Comparison of ENCODE assay signal across 1 cellular context in genomic region chr22:46803031-46803880, GRCh38.
A peak's percentile ranks its signal among the peaks of the same experiment; 100 is the strongest.
TF ChIP-seq lines count a peak whose summit lies in the region.

No MANE protein-coding gene starts in this region.

TF ChIP-seq in HepG2, 621 proteins besides CTCF, POLR2A, EP300 and RAD21 (continued from another document and continues in another):
- TF ChIP-seq, protein P1, sequence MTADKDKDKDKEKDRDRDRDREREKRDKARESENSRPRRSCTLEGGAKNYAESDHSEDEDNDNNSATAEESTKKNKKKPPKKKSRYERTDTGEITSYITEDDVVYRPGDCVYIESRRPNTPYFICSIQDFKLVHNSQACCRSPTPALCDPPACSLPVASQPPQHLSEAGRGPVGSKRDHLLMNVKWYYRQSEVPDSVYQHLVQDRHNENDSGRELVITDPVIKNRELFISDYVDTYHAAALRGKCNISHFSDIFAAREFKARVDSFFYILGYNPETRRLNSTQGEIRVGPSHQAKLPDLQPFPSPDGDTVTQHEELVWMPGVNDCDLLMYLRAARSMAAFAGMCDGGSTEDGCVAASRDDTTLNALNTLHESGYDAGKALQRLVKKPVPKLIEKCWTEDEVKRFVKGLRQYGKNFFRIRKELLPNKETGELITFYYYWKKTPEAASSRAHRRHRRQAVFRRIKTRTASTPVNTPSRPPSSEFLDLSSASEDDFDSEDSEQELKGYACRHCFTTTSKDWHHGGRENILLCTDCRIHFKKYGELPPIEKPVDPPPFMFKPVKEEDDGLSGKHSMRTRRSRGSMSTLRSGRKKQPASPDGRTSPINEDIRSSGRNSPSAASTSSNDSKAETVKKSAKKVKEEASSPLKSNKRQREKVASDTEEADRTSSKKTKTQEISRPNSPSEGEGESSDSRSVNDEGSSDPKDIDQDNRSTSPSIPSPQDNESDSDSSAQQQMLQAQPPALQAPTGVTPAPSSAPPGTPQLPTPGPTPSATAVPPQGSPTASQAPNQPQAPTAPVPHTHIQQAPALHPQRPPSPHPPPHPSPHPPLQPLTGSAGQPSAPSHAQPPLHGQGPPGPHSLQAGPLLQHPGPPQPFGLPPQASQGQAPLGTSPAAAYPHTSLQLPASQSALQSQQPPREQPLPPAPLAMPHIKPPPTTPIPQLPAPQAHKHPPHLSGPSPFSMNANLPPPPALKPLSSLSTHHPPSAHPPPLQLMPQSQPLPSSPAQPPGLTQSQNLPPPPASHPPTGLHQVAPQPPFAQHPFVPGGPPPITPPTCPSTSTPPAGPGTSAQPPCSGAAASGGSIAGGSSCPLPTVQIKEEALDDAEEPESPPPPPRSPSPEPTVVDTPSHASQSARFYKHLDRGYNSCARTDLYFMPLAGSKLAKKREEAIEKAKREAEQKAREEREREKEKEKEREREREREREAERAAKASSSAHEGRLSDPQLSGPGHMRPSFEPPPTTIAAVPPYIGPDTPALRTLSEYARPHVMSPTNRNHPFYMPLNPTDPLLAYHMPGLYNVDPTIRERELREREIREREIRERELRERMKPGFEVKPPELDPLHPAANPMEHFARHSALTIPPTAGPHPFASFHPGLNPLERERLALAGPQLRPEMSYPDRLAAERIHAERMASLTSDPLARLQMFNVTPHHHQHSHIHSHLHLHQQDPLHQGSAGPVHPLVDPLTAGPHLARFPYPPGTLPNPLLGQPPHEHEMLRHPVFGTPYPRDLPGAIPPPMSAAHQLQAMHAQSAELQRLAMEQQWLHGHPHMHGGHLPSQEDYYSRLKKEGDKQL (CRISPR knock-in tag; IDR thresholded peaks at IDR 0.05; ENCODE audit: low read depth), result no peak
- no peak for TF ChIP-seq GABPA (IDR thresholded peaks at IDR 0.05; ENCODE audit: low read depth, low read length)
- TF ChIP-seq GABPA (CRISPR knock-in tag; IDR thresholded peaks at IDR 0.05; ENCODE audit: low read depth), result no peak
- TF ChIP-seq NFKB2 (CRISPR knock-in tag; IDR thresholded peaks at IDR 0.05; ENCODE audit: borderline replicate concordance), result peak; percentile 44; the same call in 1 of the 2 replicates
- no peak for TF ChIP-seq ZNF281 (CRISPR knock-in tag; IDR thresholded peaks at IDR 0.05; ENCODE audit: borderline replicate concordance)
- TF ChIP-seq ZNF34 (CRISPR knock-in tag; IDR thresholded peaks at IDR 0.05; ENCODE audit: borderline replicate concordance), result no peak
- TF ChIP-seq KDM3A (CRISPR knock-in tag; IDR thresholded peaks at IDR 0.05; ENCODE audit: low read depth), result 0 out of 2 replicates have a peak, but pooled peaks have one; percentile 42
- TF ChIP-seq POLR2AphosphoS2 (IDR thresholded peaks at IDR 0.05; ENCODE audit: low read depth, low read length), result no peak
- TF ChIP-seq HOXA5 (CRISPR knock-in tag; IDR thresholded peaks at IDR 0.05), result no peak
- TF ChIP-seq, protein P2, sequence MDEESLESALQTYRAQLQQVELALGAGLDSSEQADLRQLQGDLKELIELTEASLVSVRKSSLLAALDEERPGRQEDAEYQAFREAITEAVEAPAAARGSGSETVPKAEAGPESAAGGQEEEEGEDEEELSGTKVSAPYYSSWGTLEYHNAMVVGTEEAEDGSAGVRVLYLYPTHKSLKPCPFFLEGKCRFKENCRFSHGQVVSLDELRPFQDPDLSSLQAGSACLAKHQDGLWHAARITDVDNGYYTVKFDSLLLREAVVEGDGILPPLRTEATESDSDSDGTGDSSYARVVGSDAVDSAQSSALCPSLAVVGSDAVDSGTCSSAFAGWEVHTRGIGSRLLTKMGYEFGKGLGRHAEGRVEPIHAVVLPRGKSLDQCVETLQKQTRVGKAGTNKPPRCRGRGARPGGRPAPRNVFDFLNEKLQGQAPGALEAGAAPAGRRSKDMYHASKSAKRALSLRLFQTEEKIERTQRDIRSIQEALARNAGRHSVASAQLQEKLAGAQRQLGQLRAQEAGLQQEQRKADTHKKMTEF (CRISPR knock-in tag; IDR thresholded peaks at IDR 0.05), result no peak
- TF ChIP-seq KAT2B (IDR thresholded peaks at IDR 0.05; ENCODE audit: borderline replicate concordance, low read depth, low read length), result no peak
- TF ChIP-seq, protein P3, sequence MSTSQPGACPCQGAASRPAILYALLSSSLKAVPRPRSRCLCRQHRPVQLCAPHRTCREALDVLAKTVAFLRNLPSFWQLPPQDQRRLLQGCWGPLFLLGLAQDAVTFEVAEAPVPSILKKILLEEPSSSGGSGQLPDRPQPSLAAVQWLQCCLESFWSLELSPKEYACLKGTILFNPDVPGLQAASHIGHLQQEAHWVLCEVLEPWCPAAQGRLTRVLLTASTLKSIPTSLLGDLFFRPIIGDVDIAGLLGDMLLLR (CRISPR knock-in tag; IDR thresholded peaks at IDR 0.05), result no peak
- no peak for TF ChIP-seq DBP (CRISPR knock-in tag; IDR thresholded peaks at IDR 0.05; ENCODE audit: not compliant biosample characterization)
- no peak for TF ChIP-seq ZNF703 (CRISPR knock-in tag; IDR thresholded peaks at IDR 0.05; ENCODE audit: borderline replicate concordance)
- no peak for TF ChIP-seq ZSCAN29 (CRISPR knock-in tag; conservative IDR thresholded peaks at IDR 0.05)
- no peak for TF ChIP-seq FOXK2 (IDR thresholded peaks at IDR 0.05)
- TF ChIP-seq ZNF280D (CRISPR knock-in tag; IDR thresholded peaks at IDR 0.05), result no peak
- no peak for TF ChIP-seq GZF1 (CRISPR knock-in tag; IDR thresholded peaks at IDR 0.05)
- no peak for TF ChIP-seq ZNF205 (CRISPR knock-in tag; IDR thresholded peaks at IDR 0.05)
- no peak for TF ChIP-seq ZNF816 (CRISPR knock-in tag; IDR thresholded peaks at IDR 0.05; ENCODE audit: borderline replicate concordance)
- TF ChIP-seq ZNF629 (CRISPR knock-in tag; conservative IDR thresholded peaks at IDR 0.05), result no peak
- no peak for TF ChIP-seq ZNF530 (CRISPR knock-in tag; IDR thresholded peaks at IDR 0.05; ENCODE audit: low read depth)
- TF ChIP-seq ZNF142 (CRISPR knock-in tag; IDR thresholded peaks at IDR 0.05), result no peak
- TF ChIP-seq SRF (IDR thresholded peaks at IDR 0.05; ENCODE audit: low read depth, low read length), result no peak
- TF ChIP-seq ZBTB42 (CRISPR knock-in tag; IDR thresholded peaks at IDR 0.05), result no peak
- no peak for TF ChIP-seq THAP11 (CRISPR knock-in tag; IDR thresholded peaks at IDR 0.05)
- no peak for TF ChIP-seq ZNF24 (IDR thresholded peaks at IDR 0.05)
- no peak for TF ChIP-seq NFAT5 (CRISPR knock-in tag; IDR thresholded peaks at IDR 0.05)
